In the genomic region with DNA sequence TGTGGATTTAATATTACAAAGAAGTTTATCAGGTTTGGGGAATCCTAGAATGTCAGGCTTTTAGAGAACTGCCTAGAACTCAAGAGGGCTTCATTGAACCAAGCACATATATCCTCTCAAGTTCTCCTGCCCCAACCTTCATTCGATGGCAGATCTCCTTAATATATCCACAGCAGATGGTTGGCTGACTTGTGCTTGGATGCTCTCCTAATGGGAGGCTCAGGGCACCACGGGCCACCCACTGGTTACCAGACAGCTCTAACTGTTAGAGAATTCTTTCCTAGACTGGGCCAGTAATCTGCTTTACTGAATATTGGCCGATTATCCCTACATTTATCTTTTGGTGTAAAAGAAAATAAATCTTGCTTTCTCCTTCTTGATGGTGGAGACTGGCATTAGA, we compare ENCODE assay signal across 24 cellular contexts.
"Had no signal": no experiment of that assay in that cellular context is flagged by ENCODE, and none has a peak within 500 bp of the region (broad histone marks: within the 10 kb centered on the region; RNA-seq: fewer than 3 reads in every experiment).

No MANE protein-coding gene starts in this region.

- H3K36me3 ChIP-seq: left ventricle myocardium inferior, ovary, prostate gland, stomach, thyroid gland, upper lobe of right lung had no signal

- DNase-seq: islet precursor cell; left ventricle myocardium inferior; mesendoderm; naive B cell; natural killer cell; ovary; posterior cingulate gyrus; retina; right cardiac atrium; stimulated activated CD4-positive, alpha-beta T cell treated with anti-CD3 and anti-CD28 coated beads, Interleukin-12 subunit alpha, Interleukin-12 subunit beta, amount 100 ng/mL, for 4 hours; stimulated activated CD4-positive, alpha-beta T cell treated with anti-CD3 and anti-CD28 coated beads, Interleukin-15, amount 100 ng/mL, for 24 hours; stimulated activated CD4-positive, alpha-beta T cell treated with anti-CD3 and anti-CD28 coated beads, Interleukin-2, amount 100 ng/mL, for 24 hours; stimulated activated CD4-positive, alpha-beta T cell treated with anti-CD3 and anti-CD28 coated beads, Interleukin-4, amount 100 ng/mL, for 1 hour; stimulated activated naive B cell treated with anti-CD40 and anti-IgM and Interleukin-4, amounts not matched to agents 10 μg/mL and 1 μg/mL and 100 μg/mL, for 72 hours; stimulated activated naive CD8-positive, alpha-beta T cell treated with anti-CD3 and anti-CD28 coated beads, Interleukin-15, Interleukin-2, amounts not matched to agents 100 U/mL and 50 U/mL, for 24 hours; stomach; testis; thyroid gland; trophoblast cell; upper lobe of right lung had no signal

- H3K9me3 ChIP-seq: ovary, prostate gland, testis, thyroid gland, upper lobe of right lung had no signal

- ATAC-seq: natural killer cell; right cardiac atrium; sciatic nerve; stimulated activated naive B cell treated with anti-CD40 and anti-IgM and Interleukin-4, amounts not matched to agents 10 μg/mL and 1 μg/mL and 100 μg/mL, for 72 hours; stimulated activated naive CD8-positive, alpha-beta T cell treated with anti-CD3 and anti-CD28 coated beads, Interleukin-15, Interleukin-2, amounts not matched to agents 100 U/mL and 50 U/mL, for 24 hours; upper lobe of right lung had no signal

- H3K27me3 ChIP-seq: ovary, stomach, testis, thyroid gland, upper lobe of right lung had no signal

- H3K4me3 ChIP-seq: left ventricle myocardium inferior, lung, ovary, prostate gland, skin epidermis, stomach, testis, thyroid gland, upper lobe of right lung had no signal

- H3K27ac ChIP-seq: left ventricle myocardium inferior, ovary, prostate gland, skin epidermis, stomach, testis, thyroid gland, upper lobe of right lung had no signal
